1 cellular context compared by ENCODE assay signal in the genomic region with DNA sequence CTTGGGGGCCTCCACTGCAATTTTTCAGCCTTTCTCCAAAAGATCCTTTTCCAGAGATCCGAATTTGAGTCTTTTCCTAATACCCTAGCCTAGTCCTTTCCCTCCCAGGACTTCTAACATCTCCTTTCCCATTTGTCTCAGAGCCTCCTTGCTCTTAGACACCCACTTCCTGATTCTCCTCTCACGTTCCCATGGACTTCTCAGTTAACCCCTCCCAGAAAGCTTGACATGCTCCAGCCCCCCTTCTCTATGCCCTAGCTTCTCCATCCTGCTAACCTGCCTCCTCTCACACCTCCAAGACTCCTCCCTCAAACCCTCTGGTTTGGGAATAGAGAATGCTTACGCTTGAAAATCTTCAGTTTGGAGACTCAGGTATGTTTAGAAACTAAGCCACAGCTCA.
TF ChIP-seq lines count a peak whose summit lies in the region.

No MANE protein-coding gene starts in this region.

TF ChIP-seq in H1, 55 proteins besides CTCF, POLR2A, EP300 and RAD21:
- TF ChIP-seq KDM4A (IDR thresholded peaks at IDR 0.05; ENCODE audit: low read depth, low read length, severe bottlenecking), result no peak
TF ChIP-seq in H1: peak in this region for 0.
